In the genomic region with DNA sequence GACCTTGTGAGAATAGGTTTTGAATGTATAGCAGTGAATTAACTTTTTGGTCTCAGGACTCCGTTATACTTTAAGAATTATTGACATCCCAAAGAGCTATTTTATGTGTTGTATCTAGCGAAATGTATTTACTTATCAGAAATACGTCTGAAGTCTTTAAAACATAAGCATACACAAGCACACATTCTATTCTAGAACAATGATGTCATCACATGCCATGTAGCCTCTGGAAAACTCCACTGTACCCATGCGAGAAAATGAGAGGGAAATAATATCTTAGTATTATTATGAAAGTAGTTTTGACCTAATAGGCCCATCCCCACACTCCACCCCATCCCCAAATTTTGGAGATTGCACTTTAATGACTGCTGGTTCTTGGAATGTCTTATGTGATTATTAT, we compare ENCODE assay signal across 7 cellular contexts. TPM values are rescaled to one million over a fixed set of nuclear protein-coding genes. Genes with fewer than 3 reads are reported as not detected.
A peak's percentile ranks its signal among the peaks of the same experiment; 100 is the strongest.
DNase-seq lines count a peak whose midpoint lies in the region; ATAC-seq and TF ChIP-seq lines count a peak whose summit lies in the region.

No MANE protein-coding gene starts in this region.

- peaks cover 33% of the 10 kb centered on the region for H3K36me3 Mint-ChIP-seq in activated T-helper 1 cell treated with anti-CD3 and anti-CD28 coated beads, Interleukin-12 subunit alpha, Interleukin-12 subunit beta, Interleukin-2, Interleukin-4 antibody, amounts not matched to agents 30 ng/mL and 10 ng/mL and 1 ng/mL, durations not matched to agents 14 hours and 24 hours and 36 hours (ENCODE audit: low read depth)
- H3K36me3 Mint-ChIP-seq in stimulated activated effector memory CD8-positive, alpha-beta T cell treated with anti-CD3 and anti-CD28 coated beads, Interleukin-12 subunit alpha, Interleukin-12 subunit beta, amount 100 ng/mL, for 72 hours, result peaks cover 59% of the 10 kb centered on the region
- H3K36me3 Mint-ChIP-seq in CD14-positive monocyte, result peaks cover 39 to 41% of the 10 kb centered on the region in 2 donors

- H3K27ac Mint-ChIP-seq in activated T-helper 1 cell treated with anti-CD3 and anti-CD28 coated beads, Interleukin-12 subunit alpha, Interleukin-12 subunit beta, Interleukin-2, Interleukin-4 antibody, amounts not matched to agents 30 ng/mL and 10 ng/mL and 1 ng/mL, durations not matched to agents 14 hours and 24 hours and 36 hours, result no peak overlapping the region
- peak overlapping the region; percentile 86 for H3K27ac Mint-ChIP-seq in stimulated activated effector memory CD8-positive, alpha-beta T cell treated with anti-CD3 and anti-CD28 coated beads, Interleukin-12 subunit alpha, Interleukin-12 subunit beta, amount 100 ng/mL, for 72 hours
- no peak overlapping the region for H3K27ac Mint-ChIP-seq in CD14-positive monocyte

- H3K36me3 ChIP-seq in HUES48 (ENCODE audit: control insufficient read depth, insufficient read depth, low read length), result peaks cover 46% of the 10 kb centered on the region

- no peak overlapping the region for H3K9ac ChIP-seq in HUES48 (ENCODE audit: low read depth, low read length)

- H3K27me3 ChIP-seq in HUES48 (ENCODE audit: control insufficient read depth, insufficient read depth, low read length), result peaks cover 9% of the 10 kb centered on the region; the same call in 1 of the 2 replicates

- H3K4me1 Mint-ChIP-seq in activated T-helper 1 cell treated with anti-CD3 and anti-CD28 coated beads, Interleukin-12 subunit alpha, Interleukin-12 subunit beta, Interleukin-2, Interleukin-4 antibody, amounts not matched to agents 30 ng/mL and 10 ng/mL and 1 ng/mL, durations not matched to agents 14 hours and 24 hours and 36 hours (ENCODE audit: low read depth), result peaks cover 77% of the 10 kb centered on the region
- peaks cover 44% of the 10 kb centered on the region for H3K4me1 Mint-ChIP-seq in stimulated activated effector memory CD8-positive, alpha-beta T cell treated with anti-CD3 and anti-CD28 coated beads, Interleukin-12 subunit alpha, Interleukin-12 subunit beta, amount 100 ng/mL, for 72 hours
- H3K4me1 Mint-ChIP-seq in CD14-positive monocyte, result peaks cover 23% of the 10 kb centered on the region

- peak overlapping the region; percentile 82 for H3K4me3 ChIP-seq in HUES48 (ENCODE audit: low read depth, low read length)

- peak overlapping the region; percentile 82 for H3K4me3 Mint-ChIP-seq in activated T-helper 1 cell treated with anti-CD3 and anti-CD28 coated beads, Interleukin-12 subunit alpha, Interleukin-12 subunit beta, Interleukin-2, Interleukin-4 antibody, amounts not matched to agents 30 ng/mL and 10 ng/mL and 1 ng/mL, durations not matched to agents 14 hours and 24 hours and 36 hours
- peak overlapping the region; percentile 75 for H3K4me3 Mint-ChIP-seq in stimulated activated effector memory CD8-positive, alpha-beta T cell treated with anti-CD3 and anti-CD28 coated beads, Interleukin-12 subunit alpha, Interleukin-12 subunit beta, amount 100 ng/mL, for 72 hours
- peak overlapping the region in 1 of 2 donors; percentile 93 for H3K4me3 Mint-ChIP-seq in CD14-positive monocyte

- intact Hi-C loops in activated T-helper 1 cell treated with anti-CD3 and anti-CD28 coated beads, Interleukin-12 subunit alpha, Interleukin-12 subunit beta, Interleukin-2, Interleukin-4 antibody, amounts not matched to agents 30 ng/mL and 10 ng/mL and 1 ng/mL, durations not matched to agents 14 hours and 24 hours and 36 hours (cut with micrococcal nuclease), result loop anchor here (5.0 kb wide), 1 partner anchor 1466 kb away; a partner anchor contains a TSS
- intact Hi-C loops in left ventricle myocardium superior (cut with micrococcal nuclease), result no loop called here
- intact Hi-C loops in CD14-positive monocyte (cut with micrococcal nuclease), result no loop called here

- peaks cover 4% of the 10 kb centered on the region; the same call in 1 of the 2 replicates for H3K4me1 ChIP-seq in HUES48 (ENCODE audit: control insufficient read depth, insufficient read depth, low read length)

- TF ChIP-seq CTCF in CD14-positive monocyte (IDR thresholded peaks at IDR 0.05), result no peak

- H3K27me3 Mint-ChIP-seq in activated T-helper 1 cell treated with anti-CD3 and anti-CD28 coated beads, Interleukin-12 subunit alpha, Interleukin-12 subunit beta, Interleukin-2, Interleukin-4 antibody, amounts not matched to agents 30 ng/mL and 10 ng/mL and 1 ng/mL, durations not matched to agents 14 hours and 24 hours and 36 hours (ENCODE audit: insufficient read depth), result no peaks in the 10 kb centered on the region
- H3K27me3 Mint-ChIP-seq in CD14-positive monocyte (ENCODE audit: low read depth in 3 of 3), result peaks cover 0 to 3% (median 1%) of the 10 kb centered on the region in 3 donors

- no peak overlapping the region for H3K27ac ChIP-seq in HUES48 (ENCODE audit: low read depth, low read length)

- no peak for DNase-seq in activated T-helper 1 cell treated with anti-CD3 and anti-CD28 coated beads, Interleukin-12 subunit alpha, Interleukin-12 subunit beta, Interleukin-2, Interleukin-4 antibody, amounts not matched to agents 30 ng/mL and 10 ng/mL and 1 ng/mL, durations not matched to agents 14 hours and 24 hours and 36 hours (ENCODE audit: low spot score)
- DNase-seq in left ventricle myocardium superior, result no peak
- DNase-seq in stimulated activated effector memory CD8-positive, alpha-beta T cell treated with anti-CD3 and anti-CD28 coated beads, Interleukin-12 subunit alpha, Interleukin-12 subunit beta, amount 100 ng/mL, for 72 hours (ENCODE audit: low spot score in 2 of 2), result no peak
- no peak for DNase-seq in HUDEP-2 (lab: John Stamatoyannopoulos, UW; ENCODE audit: unreplicated experiment in 76 of 76)
- no peak for DNase-seq in CD14-positive monocyte (ENCODE audit: low spot score)

- no peaks in the 10 kb centered on the region for H3K9me3 Mint-ChIP-seq in activated T-helper 1 cell treated with anti-CD3 and anti-CD28 coated beads, Interleukin-12 subunit alpha, Interleukin-12 subunit beta, Interleukin-2, Interleukin-4 antibody, amounts not matched to agents 30 ng/mL and 10 ng/mL and 1 ng/mL, durations not matched to agents 14 hours and 24 hours and 36 hours
- no peaks in the 10 kb centered on the region for H3K9me3 Mint-ChIP-seq in stimulated activated effector memory CD8-positive, alpha-beta T cell treated with anti-CD3 and anti-CD28 coated beads, Interleukin-12 subunit alpha, Interleukin-12 subunit beta, amount 100 ng/mL, for 72 hours
- H3K9me3 Mint-ChIP-seq in CD14-positive monocyte, result no peaks in the 10 kb centered on the region

- peaks cover 4% of the 10 kb centered on the region; the same call in 1 of the 2 replicates for H3K9me3 ChIP-seq in HUES48 (ENCODE audit: control insufficient read depth, insufficient read depth, low read length)

- ATAC-seq in left ventricle myocardium superior (peak; percentile 18), GM19023 (IDR thresholded peaks at IDR 0.05; ENCODE audit: unreplicated experiment) (no peak)
- ATAC-seq in stimulated activated effector memory CD8-positive, alpha-beta T cell treated with anti-CD3 and anti-CD28 coated beads, Interleukin-12 subunit alpha, Interleukin-12 subunit beta, amount 100 ng/mL, for 72 hours, result no peak

RNA-seq across cellular contexts. Expression of a gene that starts 1.5 kb away (rescaled TPM):
- 60.3 and 62.4 TPM in 2 replicates for total RNA-seq in activated T-helper 1 cell treated with anti-CD3 and anti-CD28 coated beads, Interleukin-12 subunit alpha, Interleukin-12 subunit beta, Interleukin-2, Interleukin-4 antibody, amounts not matched to agents 30 ng/mL and 10 ng/mL and 1 ng/mL, durations not matched to agents 14 hours and 24 hours and 36 hours
- total RNA-seq in left ventricle myocardium superior, result 42.2 TPM
- polyA plus RNA-seq in CD14-positive monocyte, result 10 to 100 TPM; 26.3 to 29.4 TPM
